Comparison of ENCODE assay signal across 9 cellular contexts in genomic region chr2:236862961-236863728, GRCh38.
A peak's percentile ranks its signal among the peaks of the same experiment; 100 is the strongest.
DNase-seq lines count a peak whose midpoint lies in the region; ATAC-seq, FAIRE-seq and TF ChIP-seq lines count a peak whose summit lies in the region.
"Had no signal": no experiment of that assay in that cellular context is flagged by ENCODE, and none has a peak within 500 bp of the region (broad histone marks: within the 10 kb centered on the region; RNA-seq: fewer than 3 reads in every experiment).

No MANE protein-coding gene starts in this region.

- H3K36me3 ChIP-seq in smooth muscle cell (ENCODE audit: low read depth) (no peaks in the 10 kb centered on the region), pancreas (no peaks in the 10 kb centered on the region)
- H3K36me3 ChIP-seq: adrenal gland had no signal

- H3K4me2 ChIP-seq in smooth muscle cell, result peak overlapping the region; percentile 23

- peak; percentile 82 for ATAC-seq in GM19463 (IDR thresholded peaks at IDR 0.05; ENCODE audit: unreplicated experiment)
- ATAC-seq in HG03432 (IDR thresholded peaks at IDR 0.05; ENCODE audit: unreplicated experiment), result peak; percentile 76
- no peak for ATAC-seq in pancreas
- ATAC-seq in omental fat pad (ENCODE audit: low FRiP score), result no peak

- no peak overlapping the region for H2AFZ ChIP-seq in smooth muscle cell (ENCODE audit: low read depth)

- no peak overlapping the region for H3K9ac ChIP-seq in smooth muscle cell (ENCODE audit: low read depth)

- no peak for FAIRE-seq in pancreas (lab: Jason Lieb, UNC)

- H3K4me1 ChIP-seq in smooth muscle cell (ENCODE audit: low read depth) (peaks cover 14% of the 10 kb centered on the region), pancreas (no peaks in the 10 kb centered on the region)
- H3K4me1 ChIP-seq: adrenal gland had no signal

- intact Hi-C loops in pancreas (cut with DNase I), result no loop called here

- no peaks in the 10 kb centered on the region for H3K9me3 ChIP-seq in smooth muscle cell (replicated peaks; ENCODE audit: low read depth)
- H3K9me3 ChIP-seq in pancreas, result no peaks in the 10 kb centered on the region
- H3K9me3 ChIP-seq: adrenal gland had no signal

- DNase-seq in epithelial cell of prostate (ENCODE audit: low read depth, low spot score) (peak; percentile 48), smooth muscle cell (lab: John Stamatoyannopoulos, UW; ENCODE audit: unreplicated experiment) (no peak), SKM-1 treated with dmso at 0.1 percent for 144 hours (lab: John Stamatoyannopoulos, UW; ENCODE audit: unreplicated experiment) (no peak), pancreas (no peak), iPS-NIHi7 (ENCODE audit: extremely low spot score) (no peak), omental fat pad (ENCODE audit: low spot score) (no peak)

- H3K79me2 ChIP-seq in smooth muscle cell (ENCODE audit: low read depth), result no peaks in the 10 kb centered on the region

- no peak overlapping the region for H3K4me3 ChIP-seq in smooth muscle cell
- no peak overlapping the region for H3K4me3 ChIP-seq in pancreas
- H3K4me3 ChIP-seq: adrenal gland had no signal

- H4K20me1 ChIP-seq in smooth muscle cell (ENCODE audit: low read depth), result no peaks in the 10 kb centered on the region

- 27% methylated on average over 9 of the region's 9 CpGs for WGBS in smooth muscle cell (ENCODE audit: low lambda C conversion rate)
- WGBS in pancreas, 2 donors, result 81 to 86% methylated on average over 9 of the region's 9 CpGs

- H3K27ac ChIP-seq in epithelial cell of prostate (no peak overlapping the region), smooth muscle cell (ENCODE audit: low read depth) (peak overlapping the region; percentile 79), pancreas (no peak overlapping the region)
- H3K27ac ChIP-seq: adrenal gland had no signal

- H3F3A ChIP-seq in smooth muscle cell (ENCODE audit: low read depth), result peaks cover 14% of the 10 kb centered on the region

- TF ChIP-seq CTCF in smooth muscle cell (IDR thresholded peaks at IDR 0.05; ENCODE audit: borderline replicate concordance, insufficient read depth, poor library complexity, severe bottlenecking), result no peak
- TF ChIP-seq CTCF in pancreas (IDR thresholded peaks at IDR 0.05), result no peak
- TF ChIP-seq CTCF in omental fat pad (IDR thresholded peaks at IDR 0.05), result no peak

- H3K27me3 ChIP-seq in smooth muscle cell (ENCODE audit: low read depth), result no peaks in the 10 kb centered on the region
- H3K27me3 ChIP-seq in pancreas, result no peaks in the 10 kb centered on the region
- H3K27me3 ChIP-seq: adrenal gland had no signal

Comparison
In these comparisons a context has a peak if more than half of its experiments do, and no peak if none do; other contexts are left out.
1. ATAC-seq: peak in GM19463 (single experiment) and HG03432 (single experiment); none in pancreas (0 of 4) and omental fat pad (single experiment).